26 cellular contexts compared by ENCODE assay signal in the genomic region with DNA sequence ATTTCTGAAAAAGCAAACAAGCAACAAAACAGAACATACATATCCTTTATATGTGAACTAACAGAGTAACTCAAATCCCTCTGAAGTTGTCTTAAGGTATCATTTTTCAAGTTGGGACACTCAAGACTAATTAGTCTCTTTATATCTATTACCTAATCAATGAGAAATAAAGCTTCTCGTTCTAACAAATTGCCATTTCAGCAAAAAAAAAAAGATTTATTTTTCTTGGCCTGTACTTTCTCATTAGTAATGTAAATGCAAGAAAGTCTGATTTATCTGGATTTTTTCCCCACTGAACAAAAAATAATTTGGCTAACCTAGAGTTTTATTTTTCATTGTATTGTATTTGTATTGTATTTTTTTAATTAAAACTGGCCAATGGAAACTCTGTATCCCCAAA.
"Had no signal": no experiment of that assay in that cellular context is flagged by ENCODE, and none has a peak within 500 bp of the region (broad histone marks: within the 10 kb centered on the region; RNA-seq: fewer than 3 reads in every experiment).

No MANE protein-coding gene starts in this region.

- FAIRE-seq: endometrium, islet of Langerhans, keratinocyte had no signal

- H3K9me3 ChIP-seq: colonic mucosa, esophagus squamous epithelium, gastrocnemius medialis, heart right ventricle, lower lobe of right lung, mucosa of descending colon had no signal

- DNase-seq: colonic mucosa; cortex of kidney; effector CD8-positive, alpha-beta T cell; effector memory CD8-positive, alpha-beta T cell; endodermal cell; erythroblast; esophagus squamous epithelium; foreskin fibroblast; foreskin melanocyte; gastrocnemius medialis; glutamatergic neuron; head of caudate nucleus; heart right ventricle; hippocampal formation; left cardiac atrium; left lung; left ventricle myocardium superior; lower lobe of right lung; mesenchymal stem cell; mucosa of descending colon; naive B cell had no signal

- H3K27me3 ChIP-seq: colonic mucosa, esophagus squamous epithelium, gastrocnemius medialis, heart right ventricle, left lung had no signal

- ATAC-seq: effector memory CD8-positive, alpha-beta T cell; esophagus mucosa; heart right ventricle; left cardiac atrium; left lung; left ventricle myocardium superior; lower lobe of right lung; mucosa of descending colon had no signal

- H3K27ac ChIP-seq: colonic mucosa, epithelial cell of prostate, esophagus squamous epithelium, left lung, lower lobe of right lung had no signal

- H3K4me1 ChIP-seq: colonic mucosa, esophagus squamous epithelium, left lung, lower lobe of right lung had no signal

- H3K4me3 ChIP-seq: colonic mucosa, esophagus squamous epithelium, gastrocnemius medialis, heart right ventricle, left lung, lower lobe of right lung, mucosa of descending colon had no signal

- H3K36me3 ChIP-seq: colonic mucosa, esophagus squamous epithelium, gastrocnemius medialis, heart right ventricle, left lung, lower lobe of right lung had no signal
